Comparison of ENCODE assay signal across 8 cellular contexts in the genomic region with DNA sequence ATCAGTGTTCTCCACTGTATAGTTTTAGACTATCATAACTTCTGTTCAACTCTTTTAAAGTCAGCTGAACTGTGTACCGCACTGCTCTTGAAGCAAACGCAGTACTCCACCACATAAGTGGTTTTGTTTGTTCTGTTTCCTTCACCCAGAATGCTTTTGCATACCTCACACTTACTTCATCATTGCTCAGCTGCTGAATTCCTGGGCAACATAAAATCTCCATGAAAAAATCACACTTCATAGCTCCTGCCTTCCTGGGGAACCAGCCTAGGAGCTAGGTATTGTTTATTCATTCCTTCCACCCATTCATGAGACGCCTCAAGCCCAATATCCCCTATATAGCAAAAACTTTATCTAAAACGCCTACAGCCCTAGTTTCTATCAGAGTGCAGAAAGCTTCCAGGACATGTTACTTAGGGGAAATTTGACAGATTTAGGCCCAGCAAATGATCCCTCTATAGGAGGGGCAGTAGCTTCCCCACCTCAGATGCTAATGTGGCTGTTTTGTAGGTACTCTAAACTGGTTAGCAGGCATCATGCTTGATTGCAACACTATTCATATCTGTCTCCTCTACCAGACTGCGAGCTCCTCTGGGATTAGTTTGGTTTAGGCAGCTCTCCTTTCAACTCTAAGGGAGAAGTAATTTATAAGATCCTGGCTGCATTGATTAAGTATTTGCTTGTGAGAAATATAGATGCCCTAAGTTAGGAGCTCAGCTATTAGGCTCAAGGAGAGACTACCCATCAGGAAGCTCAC. TPM values are rescaled to one million over a fixed set of nuclear protein-coding genes. Genes with fewer than 3 reads are reported as not detected.
DNase-seq lines count a peak whose midpoint lies in the region; ATAC-seq and TF ChIP-seq lines count a peak whose summit lies in the region.

No MANE protein-coding gene starts in this region.

- H3K4me3 Mint-ChIP-seq in naive B cell = peak overlapping the region; percentile 88 to 98 (median 95)

- H3K36me3 ChIP-seq in GM23248 (ENCODE audit: low read depth) (no peaks in the 10 kb centered on the region), SK-N-MC (ENCODE audit: insufficient read depth, low read length) (no peaks in the 10 kb centered on the region), mammary epithelial cell (ENCODE audit: insufficient read depth, low read length) (no peaks in the 10 kb centered on the region), uterus (peaks cover 0 to 3% of the 10 kb centered on the region in 2 donors)

- H3K9me3 ChIP-seq in GM23248 (ENCODE audit: low read depth) (no peaks in the 10 kb centered on the region), SK-N-MC (ENCODE audit: low read depth, low read length) (no peaks in the 10 kb centered on the region), mammary epithelial cell (replicated peaks; ENCODE audit: insufficient read depth, low read length) (no peaks in the 10 kb centered on the region), uterus (no peaks in the 10 kb centered on the region)

- peaks cover 0 to 6% (median 3%) of the 10 kb centered on the region in 7 donors for H3K9me3 Mint-ChIP-seq in naive B cell

- TF ChIP-seq POLR2A in uterus (IDR thresholded peaks at IDR 0.05) = no peak

- TF ChIP-seq CTCF in mammary epithelial cell (conservative IDR thresholded peaks at IDR 0.05 in 1 of 2, IDR thresholded peaks at IDR 0.05 in 1 of 2; ENCODE audit: extremely low read depth in 1 of 2, insufficient read depth in 1 of 2, low read depth in 1 of 2, low read length in 2 of 2) = no peak
- TF ChIP-seq CTCF in uterus (IDR thresholded peaks at IDR 0.05) = no peak

- CTCF ChIA-PET in mammary epithelial cell (lab: Charles Lee; ENCODE audit: low non-redundant PET) = no interaction called here

- DNase-seq in GM23248 = peak; percentile 28
- no peak for DNase-seq in SK-N-MC (ENCODE audit: low read depth, low spot score)
- DNase-seq in naive B cell = no peak
- no peak for DNase-seq in iPS-NIHi11 (ENCODE audit: low spot score)
- DNase-seq in mammary epithelial cell = no peak
- DNase-seq in stimulated activated CD8-positive, alpha-beta memory T cell treated with anti-CD3 and anti-CD28 coated beads, Interleukin-4, amount 100 ng/mL, for 48 hours = no peak
- no peak for DNase-seq in uterus

- intact Hi-C loops in mammary epithelial cell (cut with micrococcal nuclease) (loop anchor here (1.0 to 10.0 kb wide), 4 partner anchors 100 to 600 kb away; a partner anchor contains a TSS), uterus (cut with DNase I; ENCODE audit: low total_unique reads) (loop anchor here (10.0 kb wide), 1 partner anchor 220 kb away; no protein-coding TSS in a partner anchor)

- H3K27ac Mint-ChIP-seq in naive B cell = peak overlapping the region; percentile 89 to 99 (median 98)

- peaks cover 0 to 9% (median 0%) of the 10 kb centered on the region in 3 donors for H3K27me3 Mint-ChIP-seq in naive B cell

- no TSS peak for BruUV-seq in mammary epithelial cell (replicated peaks; lab: Mats Ljungman, UMichigan)

- ATAC-seq in GM18519 (IDR thresholded peaks at IDR 0.05; ENCODE audit: low FRiP score, unreplicated experiment) = peak; percentile 15
- peak in 1 of 2 donors; percentile 1 for ATAC-seq in naive B cell (ENCODE audit: low read depth in 2 of 2)

- peak overlapping the region; percentile 82 for H3K4me2 ChIP-seq in GM23248 (ENCODE audit: unreplicated experiment)
- no peak overlapping the region for H3K4me2 ChIP-seq in mammary epithelial cell (ENCODE audit: insufficient read depth, low read depth, low read length)

- H3K79me2 ChIP-seq in GM23248 (ENCODE audit: insufficient read depth) (no peaks in the 10 kb centered on the region), mammary epithelial cell (ENCODE audit: insufficient read depth, low read length) (no peaks in the 10 kb centered on the region)

- no peaks in the 10 kb centered on the region for H3K36me3 Mint-ChIP-seq in naive B cell

- dilution Hi-C loops in mammary epithelial cell (cut with HindIII; ENCODE audit: low sequenced_read_pairs) = no loop called here

- H3F3A ChIP-seq in GM23248 (ENCODE audit: insufficient read depth) = peaks cover 4% of the 10 kb centered on the region; the same call in 1 of the 2 replicates

- H3K4me3 ChIP-seq in GM23248 (no peak overlapping the region), SK-N-MC (peak overlapping the region; percentile 88), mammary epithelial cell (replicated peaks in 1 of 3; ENCODE audit: insufficient read depth in 1 of 3, low read depth in 2 of 3, low read length in 3 of 3) (no peak overlapping the region), uterus (no peak overlapping the region)

- H4K20me1 ChIP-seq in GM23248 (ENCODE audit: insufficient read depth) (no peaks in the 10 kb centered on the region), mammary epithelial cell (ENCODE audit: insufficient read depth, low read length) (no peaks in the 10 kb centered on the region)

- WGBS in GM23248 (ENCODE audit: low coverage in 1 of 2, low lambda C conversion rate in 2 of 2, missing lambda C conversion rate in 2 of 2), 2 experiments = 56 to 68% methylated on average over 5 of the region's 5 CpGs
- 80% methylated on average over 5 of the region's 5 CpGs for WGBS in mammary epithelial cell (ENCODE audit: low coverage, missing lambda C conversion rate)

- H3K4me1 ChIP-seq in GM23248 (ENCODE audit: insufficient read depth) (0 out of 2 replicates have a peak, but pooled peaks cover 7% of the 10 kb centered on the region), mammary epithelial cell (ENCODE audit: insufficient read depth, low read length) (no peaks in the 10 kb centered on the region), uterus (no peaks in the 10 kb centered on the region)

- no peaks in the 10 kb centered on the region for H3K9me2 ChIP-seq in GM23248 (ENCODE audit: insufficient read depth)

- no peak overlapping the region for H3K9ac ChIP-seq in GM23248
- H3K9ac ChIP-seq in SK-N-MC (ENCODE audit: insufficient read length) = no peak overlapping the region
- H3K9ac ChIP-seq in mammary epithelial cell (ENCODE audit: insufficient read depth, low read length) = no peak overlapping the region

- H3K4me1 Mint-ChIP-seq in naive B cell = peaks cover 15 to 18% (median 16%) of the 10 kb centered on the region in 3 donors

- peak overlapping the region; percentile 95 for H2AFZ ChIP-seq in GM23248
- H2AFZ ChIP-seq in mammary epithelial cell (ENCODE audit: low read depth, low read length) = no peak overlapping the region

- in situ Hi-C loops in GM23248 (cut with MboI) (loop anchor here (5.0 kb wide), 1 partner anchor 218 kb away; no protein-coding TSS in a partner anchor), mammary epithelial cell (cut with MboI; ENCODE audit: low sequenced_read_pairs in 2 of 2) (loop anchor here (10.0 kb wide), 1 partner anchor 220 kb away; no protein-coding TSS in a partner anchor)

- H3K27me3 ChIP-seq in GM23248 (replicated peaks; ENCODE audit: insufficient read depth) (no peaks in the 10 kb centered on the region), mammary epithelial cell (ENCODE audit: insufficient read depth, low read length) (peaks cover 2% of the 10 kb centered on the region), uterus (no peaks in the 10 kb centered on the region)

- H3K27ac ChIP-seq in GM23248 (no peak overlapping the region), SK-N-MC (no peak overlapping the region), mammary epithelial cell (ENCODE audit: insufficient read depth, low read depth, low read length) (no peak overlapping the region), uterus (no peak overlapping the region)

RNA-seq across cellular contexts. Expression of a gene that starts 44.5 kb away (rescaled TPM):
- not detected in 2 replicates for total RNA-seq in GM23248 (2014; rRNA removed; shearing (Covaris generic))
- polyA plus RNA-seq in GM23248 (2016; fragmentation: Nextera tagmentation; extraction: Ambion mirVana) = not detected in 2 replicates
- polyA plus RNA-seq in naive B cell (ENCODE audit: low read depth in 6 of 6) = not detected
- total RNA-seq in mammary epithelial cell = not detected
- polyA plus RNA-seq in mammary epithelial cell = not detected
- polyA minus RNA-seq in mammary epithelial cell = not detected
- 1 to 10 TPM in 1 of 4 donors, not detected in 3; 2.1 TPM for total RNA-seq in uterus
